In the genomic region with DNA sequence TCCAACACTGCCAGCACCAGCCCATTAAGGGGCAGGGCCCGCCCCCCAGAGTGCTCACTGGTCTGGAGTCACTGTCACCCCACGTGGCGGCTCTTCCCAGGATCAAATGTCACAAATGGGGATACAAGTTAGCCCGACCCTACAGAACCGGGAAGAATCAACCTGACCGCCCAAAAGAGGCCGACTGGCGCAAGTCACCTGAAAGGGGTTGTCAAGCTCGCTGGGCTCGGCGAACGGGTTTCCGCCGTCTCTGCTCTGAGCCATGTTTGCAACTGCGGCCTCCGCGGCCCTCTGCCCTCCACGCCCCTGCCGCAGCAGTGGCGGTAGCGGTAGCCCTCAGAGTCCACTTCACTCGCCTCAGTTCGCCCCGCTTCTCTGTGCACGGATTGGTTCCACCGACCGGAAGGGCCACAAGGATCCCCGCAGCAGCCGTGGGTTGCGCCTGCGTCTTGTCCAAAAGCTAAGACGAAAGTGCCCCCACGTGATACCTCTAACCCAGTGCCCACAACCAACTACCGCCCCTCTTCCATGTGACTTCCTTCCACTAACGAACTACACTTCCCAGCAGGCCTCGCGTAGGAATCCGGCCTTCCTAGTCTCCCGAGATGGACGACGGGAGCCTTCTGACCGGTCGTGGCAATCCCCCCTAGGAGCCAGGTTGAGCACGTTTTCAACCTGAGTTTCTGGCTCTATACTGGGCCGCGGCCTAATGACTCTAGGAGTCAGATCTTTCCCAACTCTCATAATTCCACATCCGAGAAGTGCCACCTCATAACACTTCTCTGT, we compare ENCODE assay signal across 8 cellular contexts. TPM values are rescaled to one million over a fixed set of nuclear protein-coding genes. Genes with fewer than 3 reads are reported as not detected.
A peak's percentile ranks its signal among the peaks of the same experiment; 100 is the strongest.
DNase-seq lines count a peak whose midpoint lies in the region; ATAC-seq, FAIRE-seq and TF ChIP-seq lines count a peak whose summit lies in the region.

Gene SCAMP3 (minus strand): TSS at position 473 of the 786 bp plus-strand sequence. CDS start 209 bp downstream, at position 264.

- CTCF ChIA-PET in T-cell (lab: Charles Lee): interaction anchor here (0.6 to 3.4 kb wide), 5 partner anchors 11 to 61 kb away, joined by 3 to 22 read pairs (median 5); partner anchors contain the start of gene FDPS (in 1 of the 2)

- no peaks in the 10 kb centered on the region for H3K9me3 ChIP-seq in heart left ventricle
- H3K9me3 ChIP-seq in upper lobe of left lung: no peaks in the 10 kb centered on the region

- WGBS in adipose tissue, 3 donors: 0% methylated on average over 42 to 47 of the region's 47 CpGs
- 0 to 2% (median 1%) methylated on average over 25 to 47 of the region's 47 CpGs for WGBS in heart left ventricle, 4 donors
- 1 to 2% methylated on average over 19 to 43 of the region's 47 CpGs for WGBS in upper lobe of left lung, 2 donors

- H3K36me3 Mint-ChIP-seq in T-cell: peaks cover 43% of the 10 kb centered on the region

- peak within 1 kb of the TSS; percentile 11 for H3K27ac ChIP-seq in adipose tissue (ENCODE audit: low read depth, low read length)
- peak within 1 kb of the TSS in 11 of 12 donors; percentile 68 to 91 (median 84) for H3K27ac ChIP-seq in heart left ventricle
- peak within 1 kb of the TSS; percentile 74 to 90 (median 82) for H3K27ac ChIP-seq in upper lobe of left lung

- H3K36me3 ChIP-seq in heart left ventricle (peaks cover 0 to 76% (median 69%) of the 10 kb centered on the region in 9 donors), upper lobe of left lung (peaks cover 13 to 74% (median 50%) of the 10 kb centered on the region in 4 donors)

- peak within 1 kb of the TSS; percentile 98 to 100 (median 99) for H3K4me3 Mint-ChIP-seq in T-cell

- H3K27me3 ChIP-seq in heart left ventricle: no peaks in the 10 kb centered on the region
- no peaks in the 10 kb centered on the region for H3K27me3 ChIP-seq in upper lobe of left lung

- POLR2A ChIA-PET in T-cell (lab: Charles Lee): interaction anchor here in 1 of 2 donors (0.7 to 0.8 kb wide), 2 partner anchors 46 to 307 kb away, joined by 3 read pairs; partner anchors contain the start of gene FDPS

- FAIRE-seq in GM12891 (lab: Jason Lieb, UNC): peak; percentile 99

- no peaks in the 10 kb centered on the region for H3K9me3 Mint-ChIP-seq in T-cell

- H3K4me1 ChIP-seq in heart left ventricle (peaks cover 6 to 31% (median 21%) of the 10 kb centered on the region in 12 donors), upper lobe of left lung (peaks cover 15 to 27% (median 19%) of the 10 kb centered on the region in 4 donors)

- TF ChIP-seq CTCF in heart left ventricle (IDR thresholded peaks at IDR 0.05): no peak
- no peak for TF ChIP-seq CTCF in upper lobe of left lung (IDR thresholded peaks at IDR 0.05)

- H3K27ac Mint-ChIP-seq in T-cell: peak within 1 kb of the TSS; percentile 96 to 98

- intact Hi-C loops in heart left ventricle (cut with DNase I): loop anchor here in 2 of 10 donors (1.0 to 5.0 kb wide), 2 partner anchors 45 to 46 kb away; partner anchors contain the start of gene FDPS (in 2 of the 2)
- intact Hi-C loops in posterior cingulate gyrus (cut with DNase I): loop anchor here (1.0 kb wide), 1 partner anchor 10 kb away; no protein-coding TSS in a partner anchor

- H3K27me3 Mint-ChIP-seq in T-cell: no peaks in the 10 kb centered on the region

- DNase-seq in GM12891 (ENCODE audit: insufficient read length, low spot score) (peak; percentile 95), NCI-H1436 treated with DMSO at 0.1 percent for 48 hours (lab: John Stamatoyannopoulos, UW) (peak; percentile 87), T-cell (peak; percentile 61 to 90 (median 78)), heart left ventricle (peak; percentile 95 to 98 (median 97)), posterior cingulate gyrus (peak; percentile 94 to 99 (median 96)), upper lobe of left lung (peak; percentile 91 to 99)

- ATAC-seq in HG02840 (IDR thresholded peaks at IDR 0.05; ENCODE audit: low FRiP score, unreplicated experiment) (peak; percentile 88), T-cell (replicated peaks in 1 of 4) (peak; percentile 96 to 99 (median 98)), heart left ventricle (peak; percentile 97 to 99 (median 98)), upper lobe of left lung (ENCODE audit: low FRiP score in 2 of 2) (peak; percentile 98 to 99)

- TF ChIP-seq POLR2A in GM12891 (IDR thresholded peaks at IDR 0.05; ENCODE audit: low read depth, low read length) (peak; percentile 83), heart left ventricle (IDR thresholded peaks at IDR 0.05) (peak; percentile 31 to 77), upper lobe of left lung (IDR thresholded peaks at IDR 0.05) (peak in 3 of 4 donors; percentile 44 to 83 (median 64))

- H3K4me1 Mint-ChIP-seq in T-cell: peaks cover 33 to 39% (median 38%) of the 10 kb centered on the region in 3 donors

- peak within 1 kb of the TSS; percentile 61 to 98 (median 80) for H3K4me3 ChIP-seq in heart left ventricle
- H3K4me3 ChIP-seq in upper lobe of left lung: peak within 1 kb of the TSS; percentile 70 to 97 (median 84)

- TF ChIP-seq EP300 in upper lobe of left lung (IDR thresholded peaks at IDR 0.05): peak in 1 of 4 donors; percentile 5

TF ChIP-seq in GM12891, 5 proteins besides CTCF, POLR2A, EP300 and RAD21:
- TF ChIP-seq POU2F2 (IDR thresholded peaks at IDR 0.05; ENCODE audit: low read depth, low read length) (peak; percentile 63; the same call in 1 of the 2 replicates), POLR2AphosphoS5 (IDR thresholded peaks at IDR 0.05; ENCODE audit: low read depth, low read length) (peak; percentile 84), PAX5 (IDR thresholded peaks at IDR 0.05; ENCODE audit: insufficient read depth, low read length, severe bottlenecking) (no peak), SPI1 (IDR thresholded peaks at IDR 0.05; ENCODE audit: low read depth, low read length) (peak; percentile 53), TAF1 (IDR thresholded peaks at IDR 0.05; ENCODE audit: low read depth, low read length) (peak; percentile 52; the same call in 1 of the 2 replicates)

RNA-seq across cellular contexts. Expression of gene SCAMP3, which starts in this region (rescaled TPM):
- polyA plus RNA-seq in GM12891 (2012; ENCODE audit: low read depth, missing spikeins): 51.5 TPM
- 100 to 1,000 TPM in 2 of 5 donors, 10 to 100 TPM in 3; 54.7 to 101 (median 97.4) TPM for total RNA-seq in T-cell
- 10 to 100 TPM; 29.9 to 76.7 (median 53.8) TPM for polyA plus RNA-seq in adipose tissue
- 10 to 100 TPM; 51.2 to 92.8 (median 65.8) TPM for total RNA-seq in heart left ventricle
- polyA plus RNA-seq in heart left ventricle: 100 to 1,000 TPM in 1 of 2 donors, 10 to 100 TPM in 1; 53.3 to 123 TPM
- 10 to 100 TPM; 61.5 to 96.1 (median 70.4) TPM for total RNA-seq in upper lobe of left lung

Comparison
In these comparisons a context has a peak if more than half of its experiments do, and no peak if none do; other contexts are left out.
1. Peak in every context shown above with its lines: DNase-seq, ATAC-seq, H3K4me3 ChIP-seq and H3K27ac ChIP-seq.
2. H3K27ac ChIP-seq: peak in every context shown above with its lines; median percentile 84 in heart left ventricle; 82 in upper lobe of left lung; 11 in adipose tissue.